ENCODE assay signal across 8 cellular contexts in the genomic region with DNA sequence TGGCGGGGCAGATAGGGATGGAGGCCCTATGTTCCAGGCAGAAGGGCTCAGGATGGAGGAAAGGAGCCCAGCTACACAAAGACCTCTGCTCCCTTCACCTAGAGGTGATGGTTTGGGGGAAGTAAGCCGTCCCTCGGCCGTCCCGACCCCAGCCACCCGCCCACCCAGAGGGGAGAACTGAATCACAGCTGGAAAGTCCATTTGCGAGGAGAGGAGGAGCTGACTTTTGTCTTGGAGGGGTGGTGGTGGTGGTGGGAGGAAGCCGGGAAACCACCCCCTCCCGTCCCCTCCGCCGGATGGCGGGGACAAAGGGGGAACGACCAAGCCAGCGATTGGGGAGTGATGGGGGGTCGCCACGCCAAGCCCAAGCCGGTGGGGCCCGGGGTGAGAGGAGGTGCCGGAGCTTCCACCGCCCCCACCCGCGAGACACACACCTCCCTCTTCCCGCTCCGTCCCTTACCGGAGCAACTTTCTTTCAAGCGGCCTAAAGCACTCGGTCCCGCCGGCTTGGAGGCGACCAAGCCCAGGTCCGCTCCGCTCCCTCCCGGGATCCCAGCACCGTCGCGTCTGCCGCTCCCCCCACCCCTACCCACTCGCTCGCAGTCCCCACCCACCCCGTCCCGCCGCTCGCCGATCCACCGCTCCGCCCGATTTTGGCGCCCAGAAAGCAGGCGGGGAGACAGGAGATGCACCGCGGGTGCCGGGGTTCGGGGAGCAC. TPM values are rescaled to one million over a fixed set of nuclear protein-coding genes. Genes with fewer than 3 reads are reported as not detected.
DNase-seq lines count a peak whose midpoint lies in the region; ATAC-seq and TF ChIP-seq lines count a peak whose summit lies in the region.

No MANE protein-coding gene starts in this region.

- peaks cover 7% of the 10 kb centered on the region for H3K36me3 ChIP-seq in lower lobe of right lung

- H3K4me3 ChIP-seq in AG09309 (ENCODE audit: control insufficient read depth, low read depth, low read length): peak overlapping the region; percentile 84
- H3K4me3 ChIP-seq in WI38 (ENCODE audit: low read depth, low read length): peak overlapping the region; percentile 85
- H3K4me3 ChIP-seq in lower lobe of right lung: peak overlapping the region; percentile 94

- H3K27ac ChIP-seq in lower lobe of right lung: peak overlapping the region; percentile 93

- H3K9me3 ChIP-seq in lower lobe of right lung: no peaks in the 10 kb centered on the region

- DNase-seq in AG09309 (ENCODE audit: low read depth): no peak
- DNase-seq in cerebellum (ENCODE audit: low spot score): peak; percentile 70
- no peak for DNase-seq in lower lobe of right lung
- DNase-seq in stimulated activated CD8-positive, alpha-beta memory T cell treated with anti-CD3 and anti-CD28 coated beads, Interleukin-12 subunit alpha, Interleukin-12 subunit beta, amount 100 ng/mL, for 1 hour (ENCODE audit: low read depth): peak; percentile 52
- DNase-seq in H4 (ENCODE audit: low spot score): no peak

- intact Hi-C loops in lower lobe of right lung (cut with DNase I): no loop called here

- H3K27me3 ChIP-seq in lower lobe of right lung (ENCODE audit: low read depth): no peaks in the 10 kb centered on the region

- no peak for TF ChIP-seq CTCF in AG09309 (IDR thresholded peaks at IDR 0.05; ENCODE audit: control insufficient read depth, insufficient read depth, low read depth, low read length, missing control alignments)
- TF ChIP-seq CTCF in WI38 (IDR thresholded peaks at IDR 0.05; ENCODE audit: low read depth, low read length): no peak
- TF ChIP-seq CTCF in lower lobe of right lung (IDR thresholded peaks at IDR 0.05): no peak

- H3K4me1 ChIP-seq in lower lobe of right lung: peaks cover 76% of the 10 kb centered on the region

- ATAC-seq in HG02610 (IDR thresholded peaks at IDR 0.05; ENCODE audit: unreplicated experiment) (peak; percentile 25), lower lobe of right lung (peak; percentile 58 to 60), GM21423 (IDR thresholded peaks at IDR 0.05; ENCODE audit: unreplicated experiment) (no peak)

RNA-seq across cellular contexts. Expression of a gene that starts 0.6 kb away (rescaled TPM):
- 78.8 TPM for total RNA-seq in cerebellum
- total RNA-seq in lower lobe of right lung: 252 TPM
- total RNA-seq in H4 (2014; rRNA removed; shearing (Covaris generic)): 57.1 and 64.2 TPM in 2 replicates

RNA-seq across cellular contexts. Expression of a gene that starts 36.3 kb away (rescaled TPM):
- total RNA-seq in cerebellum (not detected), lower lobe of right lung (not detected)
- total RNA-seq in H4 (2014; rRNA removed; shearing (Covaris generic)): not detected in 2 replicates

RNA-seq across cellular contexts. Expression of a gene that starts 43.0 kb away (rescaled TPM):
- total RNA-seq in cerebellum (119 TPM), lower lobe of right lung (207 TPM)
- total RNA-seq in H4 (2014; rRNA removed; shearing (Covaris generic)): 874 and 1,103 TPM in 2 replicates

RNA-seq across cellular contexts. Expression of a gene that starts 43.6 kb away (rescaled TPM):
- total RNA-seq in cerebellum (43.2 TPM), lower lobe of right lung (42.8 TPM)
- 14.9 and 22.3 TPM in 2 replicates for total RNA-seq in H4 (2014; rRNA removed; shearing (Covaris generic))

Comparison
In these comparisons a context has a peak if more than half of its experiments do, and no peak if none do; other contexts are left out.
1. DNase-seq: peak in cerebellum (single experiment) and stimulated activated CD8-positive, alpha-beta memory T cell treated with anti-CD3 and anti-CD28 coated beads, Interleukin-12 subunit alpha, Interleukin-12 subunit beta, amount 100 ng/mL, for 1 hour (single experiment); none in AG09309 (single experiment), lower lobe of right lung (single experiment) and H4 (single experiment).
2. Peak in every context shown above with its lines, with median percentiles within 50 percentile points of each other: H3K4me3 ChIP-seq.